ENCODE assay signal across 9 cellular contexts in the genomic region with DNA sequence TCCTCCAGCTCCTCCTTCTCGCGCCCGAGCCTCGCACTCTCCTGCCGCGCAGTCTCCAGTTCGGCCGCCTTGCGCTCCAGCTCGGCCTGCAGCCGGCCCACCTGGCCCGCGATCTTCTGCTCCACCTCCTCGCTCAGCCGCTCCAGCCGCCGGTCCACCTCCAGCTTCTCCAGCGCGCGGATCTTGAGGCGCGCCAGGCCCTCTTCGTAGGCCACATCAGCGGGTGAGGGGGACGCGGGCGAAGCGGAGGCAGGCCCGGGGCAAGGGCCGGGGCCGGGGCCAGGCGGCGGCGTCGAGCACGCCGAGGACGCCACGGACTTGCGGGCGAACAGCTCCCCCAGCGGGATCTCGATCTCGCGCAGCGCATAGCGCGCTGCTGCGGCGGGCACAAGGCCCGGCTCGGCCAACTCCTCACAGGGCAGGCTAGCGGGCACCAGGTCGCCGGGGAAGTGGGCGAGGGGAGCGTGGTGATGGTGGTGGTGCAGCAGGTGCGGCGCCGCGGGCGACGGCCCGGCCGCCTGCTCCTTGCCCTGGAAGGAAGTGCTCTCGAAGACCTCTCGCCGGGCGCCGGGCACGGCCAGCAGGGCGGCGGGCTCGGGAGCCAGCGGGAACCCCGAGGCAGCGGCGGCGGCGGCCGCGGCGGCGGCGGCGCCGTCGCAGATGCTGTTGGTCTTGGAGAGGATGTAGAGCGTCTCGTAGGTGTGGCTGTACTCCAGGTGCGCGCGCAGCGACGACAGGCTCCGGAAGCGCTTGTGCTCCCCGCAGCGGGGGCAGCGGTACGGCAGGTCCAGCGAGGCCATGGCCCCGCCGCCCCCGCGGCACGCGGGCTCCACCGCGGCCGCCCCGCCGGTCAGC. TPM values are rescaled to one million over a fixed set of nuclear protein-coding genes. Genes with fewer than 3 reads are reported as not detected.
DNase-seq lines count a peak whose midpoint lies in the region; ATAC-seq and TF ChIP-seq lines count a peak whose summit lies in the region.
"Had no signal": no experiment of that assay in that cellular context is flagged by ENCODE, and none has a peak within 500 bp of the region (broad histone marks: within the 10 kb centered on the region; RNA-seq: fewer than 3 reads in every experiment).

No MANE protein-coding gene starts in this region.

- peaks cover 0 to 5% of the 10 kb centered on the region in 2 donors for H3K4me1 ChIP-seq in duodenal mucosa (ENCODE audit: control insufficient read depth in 1 of 2, insufficient read depth in 2 of 2, low read length in 2 of 2)
- peaks cover 6 to 10% of the 10 kb centered on the region in 2 donors for H3K4me1 ChIP-seq in thyroid gland

- H3K4me1 Mint-ChIP-seq in activated CD4-positive, alpha-beta T cell treated with anti-CD3 and anti-CD28 coated beads, Interleukin-2, amount 10 ng/mL, durations not matched to agents 24 days and 14 days: peaks cover 14% of the 10 kb centered on the region
- H3K4me1 Mint-ChIP-seq in nephron: peaks cover 4% of the 10 kb centered on the region

- peak overlapping the region in 1 of 2 donors; percentile 47 for H3K9ac ChIP-seq in duodenal mucosa (ENCODE audit: low read depth in 1 of 2, low read length in 2 of 2)

- DNase-seq in AG08396 (ENCODE audit: low spot score) (peak; percentile 59), NCI-H128 (lab: John Stamatoyannopoulos, UW; ENCODE audit: unreplicated experiment) (peak; percentile 25), thyroid gland (peak; percentile 57 to 62), HuH-7.5 (ENCODE audit: low spot score) (no peak)
- DNase-seq in activated CD4-positive, alpha-beta T cell treated with anti-CD3 and anti-CD28 coated beads, Interleukin-2, amount 10 ng/mL, durations not matched to agents 24 days and 14 days: peak; percentile 93

- TF ChIP-seq POLR2A in thyroid gland (IDR thresholded peaks at IDR 0.05): no peak

- no peaks in the 10 kb centered on the region for H3K27me3 Mint-ChIP-seq in activated CD4-positive, alpha-beta T cell treated with anti-CD3 and anti-CD28 coated beads, Interleukin-2, amount 10 ng/mL, durations not matched to agents 24 days and 14 days
- peaks cover 73% of the 10 kb centered on the region for H3K27me3 Mint-ChIP-seq in nephron (ENCODE audit: low read depth)

- no peaks in the 10 kb centered on the region for H3K9me3 Mint-ChIP-seq in activated CD4-positive, alpha-beta T cell treated with anti-CD3 and anti-CD28 coated beads, Interleukin-2, amount 10 ng/mL, durations not matched to agents 24 days and 14 days
- H3K9me3 Mint-ChIP-seq in nephron: peaks cover 3% of the 10 kb centered on the region

- H3K4me3 ChIP-seq in duodenal mucosa (ENCODE audit: low read depth in 1 of 2, low read length in 2 of 2) (peak overlapping the region; percentile 51 to 57), thyroid gland (replicated peaks in 1 of 3) (peak overlapping the region in 1 of 3 donors; percentile 17)

- ATAC-seq in GM21381 (IDR thresholded peaks at IDR 0.05; ENCODE audit: unreplicated experiment): peak; percentile 81

- TF ChIP-seq CTCF in nephron (IDR thresholded peaks at IDR 0.05; ENCODE audit: unreplicated experiment in 3 of 3) (peak; percentile 12 to 36 (median 24)), thyroid gland (IDR thresholded peaks at IDR 0.05) (no peak)

- intact Hi-C loops in activated CD4-positive, alpha-beta T cell treated with anti-CD3 and anti-CD28 coated beads, Interleukin-2, amount 10 ng/mL, durations not matched to agents 24 days and 14 days (cut with micrococcal nuclease): loop anchor here (1.0 kb wide), 1 partner anchor 15 kb away; a partner anchor contains a TSS
- intact Hi-C loops in thyroid gland (cut with DNase I): no loop called here

- peaks cover 11% of the 10 kb centered on the region for H3K36me3 Mint-ChIP-seq in activated CD4-positive, alpha-beta T cell treated with anti-CD3 and anti-CD28 coated beads, Interleukin-2, amount 10 ng/mL, durations not matched to agents 24 days and 14 days (ENCODE audit: low read depth)
- no peaks in the 10 kb centered on the region for H3K36me3 Mint-ChIP-seq in nephron (ENCODE audit: low read depth)

- H3K27ac Mint-ChIP-seq in activated CD4-positive, alpha-beta T cell treated with anti-CD3 and anti-CD28 coated beads, Interleukin-2, amount 10 ng/mL, durations not matched to agents 24 days and 14 days: no peak overlapping the region
- no peak overlapping the region for H3K27ac Mint-ChIP-seq in nephron

- H3K36me3 ChIP-seq in duodenal mucosa (ENCODE audit: control insufficient read depth in 1 of 2, insufficient read depth in 2 of 2, low read length in 2 of 2): no peaks in the 10 kb centered on the region
- no peaks in the 10 kb centered on the region for H3K36me3 ChIP-seq in thyroid gland

- H3K9me3 ChIP-seq in duodenal mucosa (ENCODE audit: control insufficient read depth in 1 of 2, low read length in 2 of 2) (no peaks in the 10 kb centered on the region), thyroid gland (no peaks in the 10 kb centered on the region)

- H3K27ac ChIP-seq in duodenal mucosa (ENCODE audit: low read depth, low read length) (no peak overlapping the region), thyroid gland (no peak overlapping the region)

- H3K27me3 ChIP-seq in duodenal mucosa (ENCODE audit: control insufficient read depth in 1 of 2, insufficient read depth in 2 of 2, low read length in 2 of 2) (peaks cover 4 to 14% of the 10 kb centered on the region in 2 donors), thyroid gland (no peaks in the 10 kb centered on the region)

- H3K4me3 Mint-ChIP-seq in activated CD4-positive, alpha-beta T cell treated with anti-CD3 and anti-CD28 coated beads, Interleukin-2, amount 10 ng/mL, durations not matched to agents 24 days and 14 days: peak overlapping the region; percentile 43
- no peak overlapping the region for H3K4me3 Mint-ChIP-seq in nephron

- WGBS in thyroid gland, 2 donors: 13 to 14% methylated on average over 28 to 45 of the region's 113 CpGs

RNA-seq across cellular contexts. Expression of a gene that starts 15.2 kb away (rescaled TPM):
- 32.2 and 33.8 TPM in 2 replicates for total RNA-seq in activated CD4-positive, alpha-beta T cell treated with anti-CD3 and anti-CD28 coated beads, Interleukin-2, amount 10 ng/mL, durations not matched to agents 24 days and 14 days
- total RNA-seq in thyroid gland: 1 to 10 TPM in 2 of 4 donors, under 1 TPM in 2; 0.79 to 3.8 (median 1.3) TPM

RNA-seq across cellular contexts. Expression of a gene that starts 24.3 kb away (rescaled TPM):
- 1.2 and 1.5 TPM in 2 replicates for total RNA-seq in activated CD4-positive, alpha-beta T cell treated with anti-CD3 and anti-CD28 coated beads, Interleukin-2, amount 10 ng/mL, durations not matched to agents 24 days and 14 days
- total RNA-seq in thyroid gland: not detected
- total RNA-seq: glomerular endothelial cell had no signal

RNA-seq across cellular contexts. Expression of a gene that starts 35.0 kb away (rescaled TPM):
- total RNA-seq in activated CD4-positive, alpha-beta T cell treated with anti-CD3 and anti-CD28 coated beads, Interleukin-2, amount 10 ng/mL, durations not matched to agents 24 days and 14 days: 680 and 696 TPM in 2 replicates
- total RNA-seq in thyroid gland: 100 to 1,000 TPM; 160 to 205 (median 189) TPM

RNA-seq across cellular contexts. Expression of a gene that starts 36.0 kb away (rescaled TPM):
- 14.8 and 15.9 TPM in 2 replicates for total RNA-seq in activated CD4-positive, alpha-beta T cell treated with anti-CD3 and anti-CD28 coated beads, Interleukin-2, amount 10 ng/mL, durations not matched to agents 24 days and 14 days
- total RNA-seq in thyroid gland: 10 to 100 TPM; 14.3 to 65.2 (median 33.2) TPM

RNA-seq across cellular contexts. Expression of a gene that starts 55.0 kb away (rescaled TPM):
- total RNA-seq in activated CD4-positive, alpha-beta T cell treated with anti-CD3 and anti-CD28 coated beads, Interleukin-2, amount 10 ng/mL, durations not matched to agents 24 days and 14 days: 56.7 and 62.7 TPM in 2 replicates
- 10 to 100 TPM; 14.4 to 18.1 (median 16.2) TPM for total RNA-seq in thyroid gland

Comparison
In these comparisons a context has a peak if more than half of its experiments do, and no peak if none do; other contexts are left out.
1. CTCF ChIP-seq: peak in nephron (3 of 3); none in thyroid gland (0 of 6).